11 cellular contexts compared by ENCODE assay signal in genomic region chr12:26011099-26011498, GRCh38. TPM values are rescaled to one million over a fixed set of nuclear protein-coding genes. Genes with fewer than 3 reads are reported as not detected.
DNase-seq lines count a peak whose midpoint lies in the region; ATAC-seq, FAIRE-seq and TF ChIP-seq lines count a peak whose summit lies in the region.
"Had no signal": no experiment of that assay in that cellular context is flagged by ENCODE, and none has a peak within 500 bp of the region (broad histone marks: within the 10 kb centered on the region; RNA-seq: fewer than 3 reads in every experiment).

No MANE protein-coding gene starts in this region.

- H3K9ac ChIP-seq in smooth muscle cell (ENCODE audit: low read depth): no peak overlapping the region

- H3K27me3 ChIP-seq in RWPE2 (ENCODE audit: insufficient read depth, poor library complexity, severe bottlenecking): no peaks in the 10 kb centered on the region
- no peaks in the 10 kb centered on the region for H3K27me3 ChIP-seq in esophagus muscularis mucosa
- no peaks in the 10 kb centered on the region for H3K27me3 ChIP-seq in uterus
- H3K27me3 ChIP-seq in smooth muscle cell (ENCODE audit: low read depth): no peaks in the 10 kb centered on the region

- TF ChIP-seq CTCF in RWPE2 (IDR thresholded peaks at IDR 0.05; ENCODE audit: poor library complexity, severe bottlenecking) (no peak), esophagus muscularis mucosa (IDR thresholded peaks at IDR 0.05) (no peak), uterus (IDR thresholded peaks at IDR 0.05) (no peak), smooth muscle cell (IDR thresholded peaks at IDR 0.05; ENCODE audit: borderline replicate concordance, insufficient read depth, poor library complexity, severe bottlenecking) (no peak)

- H4K20me1 ChIP-seq in smooth muscle cell (ENCODE audit: low read depth): peaks cover 5% of the 10 kb centered on the region

- peaks cover 2% of the 10 kb centered on the region for H3K4me1 ChIP-seq in RWPE2 (ENCODE audit: insufficient read depth, poor library complexity, severe bottlenecking)
- H3K4me1 ChIP-seq in esophagus muscularis mucosa: peaks cover 34 to 68% (median 51%) of the 10 kb centered on the region in 4 donors
- H3K4me1 ChIP-seq in uterus: peaks cover 0 to 19% of the 10 kb centered on the region in 2 donors
- peaks cover 7% of the 10 kb centered on the region for H3K4me1 ChIP-seq in smooth muscle cell (ENCODE audit: low read depth)

- H3K9me3 ChIP-seq in RWPE2 (ENCODE audit: severe bottlenecking): no peaks in the 10 kb centered on the region
- H3K9me3 ChIP-seq in esophagus muscularis mucosa: no peaks in the 10 kb centered on the region
- no peaks in the 10 kb centered on the region for H3K9me3 ChIP-seq in uterus
- H3K9me3 ChIP-seq in smooth muscle cell (replicated peaks; ENCODE audit: low read depth): no peaks in the 10 kb centered on the region

- H2AFZ ChIP-seq in smooth muscle cell (ENCODE audit: low read depth): no peak overlapping the region

- no peak for ATAC-seq in RWPE2 (ENCODE audit: low read depth)
- no peak for ATAC-seq in GM18498 (IDR thresholded peaks at IDR 0.05; ENCODE audit: unreplicated experiment)
- ATAC-seq: stimulated activated naive B cell treated with anti-CD40 and anti-IgM and Interleukin-4, amounts not matched to agents 10 μg/mL and 1 μg/mL and 100 μg/mL, for 72 hours had no signal

- H3K4me2 ChIP-seq in smooth muscle cell: no peak overlapping the region

- no peak for TF ChIP-seq EP300 in esophagus muscularis mucosa (IDR thresholded peaks at IDR 0.05)

- H3K4me3 ChIP-seq in RWPE2 (ENCODE audit: severe bottlenecking) (no peak overlapping the region), esophagus muscularis mucosa (no peak overlapping the region), uterus (no peak overlapping the region), smooth muscle cell (no peak overlapping the region)

- 15% methylated on average over 2 of the region's 2 CpGs for WGBS in esophagus muscularis mucosa
- WGBS in smooth muscle cell (ENCODE audit: low lambda C conversion rate): 59% methylated on average over 2 of the region's 2 CpGs

- H3K36me3 ChIP-seq in RWPE2 (ENCODE audit: low read depth) (no peaks in the 10 kb centered on the region), esophagus muscularis mucosa (no peaks in the 10 kb centered on the region), uterus (no peaks in the 10 kb centered on the region), smooth muscle cell (ENCODE audit: low read depth) (no peaks in the 10 kb centered on the region)

- TF ChIP-seq POLR2A in esophagus muscularis mucosa (IDR thresholded peaks at IDR 0.05; ENCODE audit: low read depth) (no peak), uterus (IDR thresholded peaks at IDR 0.05) (no peak)

- H3K27ac ChIP-seq in RWPE2 (ENCODE audit: poor library complexity, severe bottlenecking): peak overlapping the region; percentile 29
- peak overlapping the region; percentile 73 to 88 (median 82) for H3K27ac ChIP-seq in esophagus muscularis mucosa (replicated peaks in 1 of 4)
- H3K27ac ChIP-seq in uterus: peak overlapping the region; percentile 84 to 88
- H3K27ac ChIP-seq in smooth muscle cell (ENCODE audit: low read depth): no peak overlapping the region

- H3F3A ChIP-seq in smooth muscle cell (ENCODE audit: low read depth): no peaks in the 10 kb centered on the region

- FAIRE-seq in urothelium cell line (lab: Jason Lieb, UNC): no peak

- peaks cover 53% of the 10 kb centered on the region for H3K79me2 ChIP-seq in smooth muscle cell (ENCODE audit: low read depth)

- DNase-seq in RWPE2 (ENCODE audit: low spot score) (no peak), esophagus muscularis mucosa (ENCODE audit: extremely low spot score) (no peak), mucosa of gallbladder (ENCODE audit: low spot score) (peak; percentile 24), uterus (peak in 1 of 2 donors; percentile 59), urothelium cell line (ENCODE audit: low spot score) (no peak), cerebellar nuclear complex (lab: John Stamatoyannopoulos, UW) (no peak), smooth muscle cell (lab: John Stamatoyannopoulos, UW; ENCODE audit: unreplicated experiment) (no peak)
- DNase-seq: activated gamma-delta T cell treated with Interleukin-2 at 50 U/mL for 16 hours; NCI-H2171; stimulated activated naive B cell treated with anti-CD40 and anti-IgM and Interleukin-4, amounts not matched to agents 10 μg/mL and 1 μg/mL and 100 μg/mL, for 72 hours had no signal

- intact Hi-C loops in esophagus muscularis mucosa (cut with DNase I): loop anchor here (5.0 kb wide), 1 partner anchor 39 kb away; no protein-coding TSS in a partner anchor
- intact Hi-C loops in uterus (cut with DNase I; ENCODE audit: low total_unique reads): no loop called here

RNA-seq across cellular contexts. Expression of gene RASSF8, which starts 52.6 kb away (rescaled TPM):
- 10 to 100 TPM; 56.8 to 81.0 (median 77.3) TPM for total RNA-seq in esophagus muscularis mucosa
- 40.7 TPM for total RNA-seq in mucosa of gallbladder
- total RNA-seq in uterus: 100 to 1,000 TPM in 2 of 4 donors, 10 to 100 TPM in 2; 54.1 to 174 (median 119) TPM
- total RNA-seq in smooth muscle cell: 29.8 and 34.2 TPM in 2 replicates
- polyA plus RNA-seq in smooth muscle cell: 9.8 and 15.5 TPM in 2 replicates
